ENCODE assay signal across 19 cellular contexts in the genomic region with DNA sequence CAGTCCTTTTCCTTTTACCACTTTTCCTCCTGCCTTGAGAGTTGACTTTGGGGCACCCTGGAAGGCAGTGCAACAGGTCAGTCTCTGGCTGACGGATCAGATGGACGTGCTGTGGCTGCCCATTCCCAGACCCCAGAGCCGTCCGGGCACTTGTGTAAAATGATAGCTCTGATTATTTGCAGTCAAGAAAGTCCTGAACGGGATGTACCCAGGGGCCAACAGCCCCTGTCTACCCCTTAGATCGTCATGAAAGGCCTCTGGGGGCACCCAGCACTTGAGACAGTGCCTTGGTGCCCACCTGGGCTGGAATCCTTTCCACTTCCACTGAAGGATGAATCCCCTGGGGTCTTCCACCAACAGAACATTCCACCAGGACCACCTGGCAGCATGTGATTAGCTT. TPM values are rescaled to one million over a fixed set of nuclear protein-coding genes. Genes with fewer than 3 reads are reported as not detected.
DNase-seq lines count a peak whose midpoint lies in the region; ATAC-seq and TF ChIP-seq lines count a peak whose summit lies in the region.
"Had no signal": no experiment of that assay in that cellular context is flagged by ENCODE, and none has a peak within 500 bp of the region (broad histone marks: within the 10 kb centered on the region; RNA-seq: fewer than 3 reads in every experiment).

No MANE protein-coding gene starts in this region.

- H3K4me3 ChIP-seq in SJCRH30 (no peak overlapping the region), adrenal gland (no peak overlapping the region), neural progenitor cell (no peak overlapping the region), stomach (no peak overlapping the region), OCI-LY7 (ENCODE audit: low read depth, low read length, poor library complexity, severe bottlenecking) (no peak overlapping the region)

- H3K36me3 Mint-ChIP-seq in neural progenitor cell, result no peaks in the 10 kb centered on the region

- H3K27ac ChIP-seq in SJCRH30, result peak overlapping the region; percentile 4; the same call in 1 of the 2 replicates
- no peak overlapping the region for H3K27ac ChIP-seq in adrenal gland
- no peak overlapping the region for H3K27ac ChIP-seq in neural progenitor cell
- no peak overlapping the region for H3K27ac ChIP-seq in stomach
- H3K27ac ChIP-seq in OCI-LY7 (ENCODE audit: low read depth, low read length, poor library complexity, severe bottlenecking), result no peak overlapping the region

- no peak for DNase-seq in SJCRH30
- peak in 4 of 7 donors; percentile 1 to 34 (median 6) for DNase-seq in adrenal gland
- DNase-seq in neural progenitor cell (ENCODE audit: low spot score), result no peak
- peak; percentile 15 for DNase-seq in stomach
- no peak for DNase-seq in OCI-LY7 (ENCODE audit: low spot score)
- DNase-seq in left cardiac atrium, result no peak
- DNase-seq: BE2C, DMS53, GDM1, Kasumi-1, NCI-H1417, NCI-H1694 treated with DMSO at 0.1 percent for 48 hours, NCI-H2081 treated with DMSO at 0.1 percent for 48 hours, NCI-H2171 treated with DMSO at 0.1 percent for 48 hours, NCI-H524 treated with DMSO at 0.1 percent for 48 hours, NCI-H82 had no signal

- H3F3A ChIP-seq in neural progenitor cell (ENCODE audit: low read depth), result no peaks in the 10 kb centered on the region

- H2AFZ ChIP-seq in neural progenitor cell (replicated peaks) (no peak overlapping the region), OCI-LY7 (ENCODE audit: low read length) (no peak overlapping the region)

- intact Hi-C loops in adrenal gland (cut with DNase I) (no loop called here), stomach (cut with DNase I; ENCODE audit: low total_unique reads) (no loop called here), OCI-LY7 (cut with micrococcal nuclease; ENCODE audit: unreplicated experiment) (no loop called here), left cardiac atrium (cut with DNase I) (no loop called here)

- H3K27ac Mint-ChIP-seq in neural progenitor cell, result no peak overlapping the region

- peak overlapping the region; percentile 15 for H3K4me3 Mint-ChIP-seq in neural progenitor cell

- no peaks in the 10 kb centered on the region for H3K9me3 Mint-ChIP-seq in neural progenitor cell

- H4K20me1 ChIP-seq in neural progenitor cell (ENCODE audit: low read depth) (no peaks in the 10 kb centered on the region), OCI-LY7 (ENCODE audit: insufficient read depth, low read length) (no peaks in the 10 kb centered on the region)

- H3K4me1 ChIP-seq in SJCRH30, result peaks cover 21% of the 10 kb centered on the region
- H3K4me1 ChIP-seq in adrenal gland (replicated peaks in 1 of 2), result no peaks in the 10 kb centered on the region
- H3K4me1 ChIP-seq in neural progenitor cell, result peaks cover 15% of the 10 kb centered on the region
- H3K4me1 ChIP-seq in stomach, result peaks cover 0 to 15% (median 7%) of the 10 kb centered on the region in 4 donors
- H3K4me1 ChIP-seq in OCI-LY7 (ENCODE audit: insufficient read depth, low read length, poor library complexity, severe bottlenecking), result no peaks in the 10 kb centered on the region
- H3K4me1 ChIP-seq: BE2C had no signal

- H3K4me1 Mint-ChIP-seq in neural progenitor cell, result peaks cover 5% of the 10 kb centered on the region

- BruUV-seq in OCI-LY7 (replicated peaks; lab: Mats Ljungman, UMichigan), result no TSS peak

- no peak for TF ChIP-seq CTCF in adrenal gland (IDR thresholded peaks at IDR 0.05)
- no peak for TF ChIP-seq CTCF in neural progenitor cell (IDR thresholded peaks at IDR 0.05)
- TF ChIP-seq CTCF in stomach (IDR thresholded peaks at IDR 0.05), result no peak
- no peak for TF ChIP-seq CTCF in OCI-LY7 (conservative IDR thresholded peaks at IDR 0.05; ENCODE audit: low read length)

- H3K36me3 ChIP-seq in SJCRH30, result no peaks in the 10 kb centered on the region
- no peaks in the 10 kb centered on the region for H3K36me3 ChIP-seq in adrenal gland (replicated peaks in 1 of 2)
- no peaks in the 10 kb centered on the region for H3K36me3 ChIP-seq in neural progenitor cell
- H3K36me3 ChIP-seq in stomach, result no peaks in the 10 kb centered on the region
- no peaks in the 10 kb centered on the region for H3K36me3 ChIP-seq in OCI-LY7 (ENCODE audit: insufficient read depth, low read length)
- H3K36me3 ChIP-seq: BE2C had no signal

- H3K4me2 ChIP-seq in neural progenitor cell (no peak overlapping the region), OCI-LY7 (ENCODE audit: low read length) (no peak overlapping the region)

- H3K9me3 ChIP-seq in SJCRH30 (replicated peaks), result no peaks in the 10 kb centered on the region
- no peaks in the 10 kb centered on the region for H3K9me3 ChIP-seq in adrenal gland (replicated peaks in 1 of 3)
- H3K9me3 ChIP-seq in neural progenitor cell (ENCODE audit: low read depth), result no peaks in the 10 kb centered on the region
- no peaks in the 10 kb centered on the region for H3K9me3 ChIP-seq in stomach
- H3K9me3 ChIP-seq in OCI-LY7 (ENCODE audit: low read length), result no peaks in the 10 kb centered on the region
- H3K9me3 ChIP-seq: BE2C had no signal

- no peaks in the 10 kb centered on the region for H3K27me3 ChIP-seq in SJCRH30
- H3K27me3 ChIP-seq in adrenal gland, result no peaks in the 10 kb centered on the region
- H3K27me3 ChIP-seq in neural progenitor cell, result no peaks in the 10 kb centered on the region
- no peaks in the 10 kb centered on the region for H3K27me3 ChIP-seq in stomach
- H3K27me3 ChIP-seq: BE2C had no signal

- H3K79me2 ChIP-seq in neural progenitor cell (ENCODE audit: low read depth), result no peaks in the 10 kb centered on the region
- no peaks in the 10 kb centered on the region for H3K79me2 ChIP-seq in OCI-LY7 (ENCODE audit: insufficient read depth, low read depth, low read length)

- 94 to 100% (median 97%) methylated on average over 4 to 6 of the region's 6 CpGs for WGBS in adrenal gland, 4 donors
- WGBS in stomach, 5 donors, result 93 to 98% (median 95%) methylated on average over 6 of the region's 6 CpGs

- POLR2A ChIA-PET in OCI-LY7 (lab: Charles Lee), result no interaction called here

- ATAC-seq in left cardiac atrium (no peak), GM21737 (IDR thresholded peaks at IDR 0.05; ENCODE audit: unreplicated experiment) (no peak)
- ATAC-seq: Right ventricle myocardium inferior had no signal

- TF ChIP-seq POLR2A in adrenal gland (IDR thresholded peaks at IDR 0.05) (no peak), stomach (IDR thresholded peaks at IDR 0.05) (no peak)

- CTCF ChIA-PET in OCI-LY7 (lab: Charles Lee; ENCODE audit: unreplicated experiment), result no interaction called here

- TF ChIP-seq EP300 in stomach (IDR thresholded peaks at IDR 0.05), result no peak

- peaks cover 4% of the 10 kb centered on the region for H3K27me3 Mint-ChIP-seq in neural progenitor cell (ENCODE audit: insufficient read depth, low read depth)

- no peak overlapping the region for H3K9ac ChIP-seq in neural progenitor cell

- H3K9me2 ChIP-seq in OCI-LY7 (ENCODE audit: insufficient read depth, low read length), result no peaks in the 10 kb centered on the region

RNA-seq across cellular contexts. Expression of a gene that starts 17.7 kb away (rescaled TPM):
- 21.1 and 21.3 TPM in 2 replicates for total RNA-seq in SJCRH30 (2014; rRNA removed; shearing (Covaris generic))
- total RNA-seq in adrenal gland (10 to 100 TPM in 7 of 8 donors, 1 to 10 TPM in 1; 9.7 to 32.6 (median 13.4) TPM), neural progenitor cell (ENCODE audit: low replicate concordance) (7.6 and 9.4 TPM in 2 replicates), stomach (10 to 100 TPM in 4 of 5 donors, 1 to 10 TPM in 1; 7.8 to 26.3 (median 14.0) TPM), OCI-LY7 (2022) (not detected in 2 replicates), left cardiac atrium (10 to 100 TPM; 51.8 to 63.1 TPM)
- polyA plus RNA-seq in adrenal gland (10 to 100 TPM in 1 of 3 donors, 1 to 10 TPM in 2; 5.6 to 10.3 (median 8.4) TPM), stomach (1 to 10 TPM; 5.7 to 6.1 (median 5.7) TPM)
- total RNA-seq in OCI-LY7 (2014; rRNA removed; shearing (Covaris generic)), result not detected in 2 replicates
- total RNA-seq: MCF 10A had no signal

Comparison
In these comparisons a context has a peak if more than half of its experiments do, and no peak if none do; other contexts are left out.
1. DNase-seq: peak in adrenal gland (4 of 7) and stomach (single experiment); none in SJCRH30 (0 of 2), neural progenitor cell (single experiment), OCI-LY7 (single experiment) and left cardiac atrium (single experiment).